20 cellular contexts compared by ENCODE assay signal in genomic region chr3:37521403-37521802, GRCh38.
DNase-seq lines count a peak whose midpoint lies in the region; ATAC-seq and TF ChIP-seq lines count a peak whose summit lies in the region.
"Had no signal": no experiment of that assay in that cellular context is flagged by ENCODE, and none has a peak within 500 bp of the region (broad histone marks: within the 10 kb centered on the region; RNA-seq: fewer than 3 reads in every experiment).

No MANE protein-coding gene starts in this region.

- H3K4me2 ChIP-seq in hepatocyte: no peak overlapping the region
- H3K4me2 ChIP-seq: KMS-11 had no signal

- intact Hi-C loops in sigmoid colon (cut with DNase I): no loop called here

- TF ChIP-seq POLR2A in sigmoid colon (IDR thresholded peaks at IDR 0.05): no peak

- H3K27ac Mint-ChIP-seq in CD8-positive, alpha-beta memory T cell: no peak overlapping the region

- H3K36me3 Mint-ChIP-seq in CD8-positive, alpha-beta memory T cell: no peaks in the 10 kb centered on the region

- no peak overlapping the region for H3K4me3 ChIP-seq in HFF-Myc (replicated peaks; ENCODE audit: low read depth, low read length)
- H3K4me3 ChIP-seq in adipocyte (ENCODE audit: low read length): no peak overlapping the region
- H3K4me3 ChIP-seq in hepatocyte: no peak overlapping the region
- H3K4me3 ChIP-seq in thoracic aorta: no peak overlapping the region
- H3K4me3 ChIP-seq in sigmoid colon: no peak overlapping the region
- H3K4me3 ChIP-seq in CD8-positive, alpha-beta memory T cell (ENCODE audit: low read length): no peak overlapping the region

- H3K79me2 ChIP-seq in hepatocyte: no peaks in the 10 kb centered on the region

- peaks cover 1 to 9% of the 10 kb centered on the region in 2 donors for H3K27me3 Mint-ChIP-seq in CD8-positive, alpha-beta memory T cell

- H2AFZ ChIP-seq in hepatocyte: no peak overlapping the region

- no peaks in the 10 kb centered on the region for H3K9me2 ChIP-seq in hepatocyte (replicated peaks; ENCODE audit: insufficient read depth)

- DNase-seq in HFF-Myc (ENCODE audit: extremely low read depth, low read depth) (peak; percentile 15), adipocyte (ENCODE audit: low read depth) (peak; percentile 14), hepatocyte (ENCODE audit: low spot score) (peak; percentile 29), thoracic aorta (ENCODE audit: low spot score) (no peak), sigmoid colon (no peak)
- no peak for DNase-seq in CD8-positive, alpha-beta memory T cell
- DNase-seq: AML-193, COR-L47, DMS 273 treated with DMSO at 0.1 percent for 48 hours, DND-41, H9, MV-4-11, NCI-H1417 treated with DMSO at 0.1 percent for 48 hours, NCI-H187 treated with DMSO at 0.1 percent for 48 hours, NCI-H2227 treated with DMSO at 0.1 percent for 48 hours, NCI-H510A treated with DMSO at 0.1 percent for 48 hours, NCI-H774, Right ventricle myocardium superior had no signal

- H3K9me3 Mint-ChIP-seq in CD8-positive, alpha-beta memory T cell: no peaks in the 10 kb centered on the region
- H3K9me3 Mint-ChIP-seq: H9 had no signal

- POLR2A ChIA-PET in CD8-positive, alpha-beta memory T cell (lab: Charles Lee): no interaction called here

- H3K4me3 Mint-ChIP-seq in CD8-positive, alpha-beta memory T cell: no peak overlapping the region
- H3K4me3 Mint-ChIP-seq: H9 had no signal

- no peaks in the 10 kb centered on the region for H3K4me1 Mint-ChIP-seq in CD8-positive, alpha-beta memory T cell

- no peaks in the 10 kb centered on the region for H3K9me3 ChIP-seq in adipocyte (ENCODE audit: control insufficient read depth, low read length)
- no peaks in the 10 kb centered on the region for H3K9me3 ChIP-seq in hepatocyte (ENCODE audit: low read depth)
- no peaks in the 10 kb centered on the region for H3K9me3 ChIP-seq in thoracic aorta
- H3K9me3 ChIP-seq in sigmoid colon: no peaks in the 10 kb centered on the region
- no peaks in the 10 kb centered on the region for H3K9me3 ChIP-seq in CD8-positive, alpha-beta memory T cell (ENCODE audit: low read length)

- H3K27ac ChIP-seq in hepatocyte: peak overlapping the region; percentile 84
- peak overlapping the region; percentile 43 to 61 for H3K27ac ChIP-seq in thoracic aorta
- no peak overlapping the region for H3K27ac ChIP-seq in sigmoid colon
- no peak overlapping the region for H3K27ac ChIP-seq in CD8-positive, alpha-beta memory T cell (ENCODE audit: low read depth, low read length)
- H3K27ac ChIP-seq: KMS-11 had no signal

- TF ChIP-seq CTCF in HFF-Myc (IDR thresholded peaks at IDR 0.05; ENCODE audit: low read depth, low read length, missing control alignments): no peak
- TF ChIP-seq CTCF in hepatocyte (IDR thresholded peaks at IDR 0.05; ENCODE audit: poor library complexity): no peak
- TF ChIP-seq CTCF in thoracic aorta (IDR thresholded peaks at IDR 0.05): no peak
- TF ChIP-seq CTCF in sigmoid colon (IDR thresholded peaks at IDR 0.05): no peak

- H3K9ac ChIP-seq in adipocyte (ENCODE audit: low read length): no peak overlapping the region
- H3K9ac ChIP-seq: KMS-11 had no signal

- H3K36me3 ChIP-seq in adipocyte (ENCODE audit: control insufficient read depth, insufficient read depth, low read length, severe bottlenecking): no peaks in the 10 kb centered on the region
- H3K36me3 ChIP-seq in hepatocyte (replicated peaks; ENCODE audit: insufficient read depth, low read depth): no peaks in the 10 kb centered on the region
- H3K36me3 ChIP-seq in thoracic aorta: peaks cover 20% of the 10 kb centered on the region
- peaks cover 5 to 54% (median 14%) of the 10 kb centered on the region in 4 donors for H3K36me3 ChIP-seq in sigmoid colon
- no peaks in the 10 kb centered on the region for H3K36me3 ChIP-seq in CD8-positive, alpha-beta memory T cell (ENCODE audit: insufficient read depth, low read length)

- ATAC-seq in thoracic aorta (ENCODE audit: insufficient number of reproducible peaks, low FRiP score, low read depth) (no peak), GM19328 (IDR thresholded peaks at IDR 0.05; ENCODE audit: unreplicated experiment) (no peak)

- CTCF ChIA-PET in CD8-positive, alpha-beta memory T cell (lab: Charles Lee): no interaction called here

- H3K27me3 ChIP-seq in adipocyte (replicated peaks; ENCODE audit: control insufficient read depth, insufficient read depth, low read length): peaks cover 18% of the 10 kb centered on the region
- H3K27me3 ChIP-seq in hepatocyte: no peaks in the 10 kb centered on the region
- H3K27me3 ChIP-seq in thoracic aorta (replicated peaks; ENCODE audit: insufficient read depth): no peaks in the 10 kb centered on the region
- no peaks in the 10 kb centered on the region for H3K27me3 ChIP-seq in sigmoid colon
- no peaks in the 10 kb centered on the region for H3K27me3 ChIP-seq in CD8-positive, alpha-beta memory T cell (ENCODE audit: insufficient read depth, low read length, poor library complexity, severe bottlenecking)

- 47% methylated on average over 6 of the region's 6 CpGs for WGBS in hepatocyte (ENCODE audit: low lambda C conversion rate, missing lambda C conversion rate)
- WGBS in sigmoid colon, 2 donors: 81 to 85% methylated on average over 6 of the region's 6 CpGs

- no peak for TF ChIP-seq EP300 in sigmoid colon (IDR thresholded peaks at IDR 0.05)

- H4K20me1 ChIP-seq in hepatocyte (ENCODE audit: insufficient read depth, poor library complexity, severe bottlenecking): no peaks in the 10 kb centered on the region

- peaks cover 4% of the 10 kb centered on the region for H3K4me1 ChIP-seq in adipocyte (ENCODE audit: control insufficient read depth, insufficient read depth, low read length)
- peaks cover 9% of the 10 kb centered on the region for H3K4me1 ChIP-seq in hepatocyte (ENCODE audit: insufficient read depth)
- peaks cover 21 to 38% of the 10 kb centered on the region in 2 donors for H3K4me1 ChIP-seq in thoracic aorta (ENCODE audit: control insufficient read depth in 1 of 2, low read depth in 2 of 2)
- H3K4me1 ChIP-seq in sigmoid colon: peaks cover 0 to 8% (median 6%) of the 10 kb centered on the region in 4 donors
- H3K4me1 ChIP-seq in CD8-positive, alpha-beta memory T cell (ENCODE audit: insufficient read depth, low read length): no peaks in the 10 kb centered on the region

Comparison
In these comparisons a context has a peak if more than half of its experiments do, and no peak if none do; other contexts are left out.
1. DNase-seq: peak in HFF-Myc (single experiment), adipocyte (single experiment) and hepatocyte (single experiment); none in thoracic aorta (single experiment), sigmoid colon (single experiment) and CD8-positive, alpha-beta memory T cell (0 of 5).
2. H3K27ac ChIP-seq: peak in hepatocyte (single experiment) and thoracic aorta (2 of 2); none in sigmoid colon (0 of 4) and CD8-positive, alpha-beta memory T cell (single experiment).